8 cellular contexts compared by ENCODE assay signal in genomic region chr1:1306070-1306660, GRCh38. TPM values are rescaled to one million over a fixed set of nuclear protein-coding genes. Genes with fewer than 3 reads are reported as not detected.
DNase-seq lines count a peak whose midpoint lies in the region; ATAC-seq and TF ChIP-seq lines count a peak whose summit lies in the region.

No MANE protein-coding gene starts in this region.

- TF ChIP-seq CTCF in fibroblast of pulmonary artery (IDR thresholded peaks at IDR 0.05; ENCODE audit: low read length, missing control alignments) = peak; percentile 14

- H3K27ac Mint-ChIP-seq in T-cell = peak overlapping the region; percentile 69 to 78
- peak overlapping the region; percentile 86 for H3K27ac Mint-ChIP-seq in stimulated activated naive B cell treated with anti-CD40 and anti-IgM and Interleukin-4, amounts not matched to agents 10 μg/mL and 1 μg/mL and 100 μg/mL, for 72 hours

- H3K27me3 Mint-ChIP-seq in activated T-cell treated with anti-CD3 and anti-CD28 coated beads, Interleukin-2, amount 50 U/mL, for 4 hours (ENCODE audit: low read depth) = no peaks in the 10 kb centered on the region
- no peaks in the 10 kb centered on the region for H3K27me3 Mint-ChIP-seq in T-cell
- H3K27me3 Mint-ChIP-seq in stimulated activated naive B cell treated with anti-CD40 and anti-IgM and Interleukin-4, amounts not matched to agents 10 μg/mL and 1 μg/mL and 100 μg/mL, for 72 hours = no peaks in the 10 kb centered on the region

- H3K4me1 Mint-ChIP-seq in activated T-cell treated with anti-CD3 and anti-CD28 coated beads, Interleukin-2, amount 50 U/mL, for 4 hours (ENCODE audit: low read depth) = peaks cover 22% of the 10 kb centered on the region
- peaks cover 21 to 31% (median 24%) of the 10 kb centered on the region in 3 donors for H3K4me1 Mint-ChIP-seq in T-cell
- peaks cover 32 to 45% of the 10 kb centered on the region in 2 donors for H3K4me1 Mint-ChIP-seq in stimulated activated naive B cell treated with anti-CD40 and anti-IgM and Interleukin-4, amounts not matched to agents 10 μg/mL and 1 μg/mL and 100 μg/mL, for 72 hours

- CTCF ChIA-PET in T-cell (lab: Charles Lee) = no interaction called here

- POLR2A ChIA-PET in T-cell (lab: Charles Lee) = no interaction called here

- no peaks in the 10 kb centered on the region for H3K9me3 Mint-ChIP-seq in activated T-cell treated with anti-CD3 and anti-CD28 coated beads, Interleukin-2, amount 50 U/mL, for 4 hours
- H3K9me3 Mint-ChIP-seq in T-cell = no peaks in the 10 kb centered on the region
- no peaks in the 10 kb centered on the region for H3K9me3 Mint-ChIP-seq in stimulated activated naive B cell treated with anti-CD40 and anti-IgM and Interleukin-4, amounts not matched to agents 10 μg/mL and 1 μg/mL and 100 μg/mL, for 72 hours

- peak overlapping the region; percentile 72 for H3K4me3 ChIP-seq in fibroblast of pulmonary artery (replicated peaks; ENCODE audit: low read depth, low read length)

- DNase-seq in activated T-cell treated with anti-CD3 and anti-CD28 coated beads, Interleukin-2, amount 50 U/mL, for 4 hours = no peak
- DNase-seq in activated T-cell treated with anti-CD3 and anti-CD28 coated beads for 4 hours = no peak
- DNase-seq in T-cell = no peak
- no peak for DNase-seq in fibroblast of pulmonary artery (ENCODE audit: low read depth)
- DNase-seq in stimulated activated naive B cell treated with anti-CD40 and anti-IgM and Interleukin-4, amounts not matched to agents 10 μg/mL and 1 μg/mL and 100 μg/mL, for 72 hours = no peak
- DNase-seq in stimulated activated CD4-positive, alpha-beta T cell treated with anti-CD3 and anti-CD28 coated beads, Interleukin-4, amount 100 ng/mL, for 4 hours = no peak
- no peak for DNase-seq in Ammon's horn (ENCODE audit: low spot score)

- H3K4me3 Mint-ChIP-seq in activated T-cell treated with anti-CD3 and anti-CD28 coated beads, Interleukin-2, amount 50 U/mL, for 4 hours = peak overlapping the region; percentile 82
- H3K4me3 Mint-ChIP-seq in T-cell = peak overlapping the region; percentile 80 to 88 (median 86)
- peak overlapping the region; percentile 82 to 89 for H3K4me3 Mint-ChIP-seq in stimulated activated naive B cell treated with anti-CD40 and anti-IgM and Interleukin-4, amounts not matched to agents 10 μg/mL and 1 μg/mL and 100 μg/mL, for 72 hours

- ATAC-seq in activated T-cell treated with anti-CD3 and anti-CD28 coated beads, Interleukin-2, amount 50 U/mL, for 4 hours = no peak
- no peak for ATAC-seq in T-cell (replicated peaks in 1 of 4)
- no peak for ATAC-seq in stimulated activated naive B cell treated with anti-CD40 and anti-IgM and Interleukin-4, amounts not matched to agents 10 μg/mL and 1 μg/mL and 100 μg/mL, for 72 hours (replicated peaks)
- ATAC-seq in HG02870 (IDR thresholded peaks at IDR 0.05; ENCODE audit: unreplicated experiment) = no peak

- H3K36me3 Mint-ChIP-seq in activated T-cell treated with anti-CD3 and anti-CD28 coated beads, Interleukin-2, amount 50 U/mL, for 4 hours (ENCODE audit: insufficient read depth) = no peaks in the 10 kb centered on the region
- H3K36me3 Mint-ChIP-seq in T-cell = no peaks in the 10 kb centered on the region
- H3K36me3 Mint-ChIP-seq in stimulated activated naive B cell treated with anti-CD40 and anti-IgM and Interleukin-4, amounts not matched to agents 10 μg/mL and 1 μg/mL and 100 μg/mL, for 72 hours = peaks cover 1 to 5% of the 10 kb centered on the region in 2 donors

RNA-seq across cellular contexts. Expression of gene ACAP3, which starts 1.6 kb away (rescaled TPM):
- 10 to 100 TPM; 28.4 to 37.6 (median 30.1) TPM for total RNA-seq in activated T-cell treated with anti-CD3 and anti-CD28 coated beads, Interleukin-2, amount 50 U/mL, for 4 hours
- 100 to 1,000 TPM in 2 of 5 donors, 10 to 100 TPM in 3; 63.0 to 107 (median 99.8) TPM for total RNA-seq in T-cell

RNA-seq across cellular contexts. Expression of gene PUSL1, which starts 2.2 kb away (rescaled TPM):
- 10 to 100 TPM; 38.9 to 40.7 (median 39.5) TPM for total RNA-seq in activated T-cell treated with anti-CD3 and anti-CD28 coated beads, Interleukin-2, amount 50 U/mL, for 4 hours
- total RNA-seq in T-cell = 10 to 100 TPM; 16.7 to 26.4 (median 22.6) TPM

RNA-seq across cellular contexts. Expression of gene INTS11, which starts 18.3 kb away (rescaled TPM):
- 100 to 1,000 TPM; 164 to 181 (median 172) TPM for total RNA-seq in activated T-cell treated with anti-CD3 and anti-CD28 coated beads, Interleukin-2, amount 50 U/mL, for 4 hours
- 100 to 1,000 TPM; 161 to 200 (median 182) TPM for total RNA-seq in T-cell

RNA-seq across cellular contexts. Expression of gene CPTP, which starts 18.4 kb away (rescaled TPM):
- total RNA-seq in activated T-cell treated with anti-CD3 and anti-CD28 coated beads, Interleukin-2, amount 50 U/mL, for 4 hours = 10 to 100 TPM; 16.0 to 18.4 (median 18.1) TPM
- total RNA-seq in T-cell = 10 to 100 TPM; 15.8 to 35.8 (median 29.9) TPM

RNA-seq across cellular contexts. Expression of gene TAS1R3, which starts 24.9 kb away (rescaled TPM):
- under 1 TPM; 0.15 to 0.29 (median 0.19) TPM for total RNA-seq in activated T-cell treated with anti-CD3 and anti-CD28 coated beads, Interleukin-2, amount 50 U/mL, for 4 hours
- total RNA-seq in T-cell = 1 to 10 TPM; 1.6 to 2.3 (median 2.1) TPM
